8 cellular contexts compared by ENCODE assay signal in genomic region chr1:115643219-115643618, GRCh38. TPM values are rescaled to one million over a fixed set of nuclear protein-coding genes. Genes with fewer than 3 reads are reported as not detected.
DNase-seq lines count a peak whose midpoint lies in the region; ATAC-seq and TF ChIP-seq lines count a peak whose summit lies in the region.

No MANE protein-coding gene starts in this region.

- H3K9ac ChIP-seq in HUES48 (ENCODE audit: low read depth, low read length) (no peak overlapping the region), muscle layer of colon (ENCODE audit: low read length) (peak overlapping the region; percentile 56)

- no peaks in the 10 kb centered on the region for H3K36me3 ChIP-seq in HUES48 (ENCODE audit: control insufficient read depth, insufficient read depth, low read length)
- H3K36me3 ChIP-seq in muscle layer of colon (ENCODE audit: insufficient read depth, low read length), result no peaks in the 10 kb centered on the region

- intact Hi-C loops in MCF 10A (cut with micrococcal nuclease), result no loop called here

- H3K27me3 Mint-ChIP-seq in MCF 10A (ENCODE audit: insufficient read depth, unreplicated experiment), result peaks cover 7% of the 10 kb centered on the region

- POLR2A ChIA-PET in AG04449 (lab: Yijun Ruan, JAX) (interaction anchor here (1.2 kb wide), 1 partner anchor 28 kb away, joined by 3 read pairs; no protein-coding TSS in a partner anchor), MCF 10A (lab: Yijun Ruan, JAX) (interaction anchor here (0.5 to 3.0 kb wide), 17 partner anchors 10 to 1108 kb away, joined by 3 to 18 read pairs (median 4); no protein-coding TSS in a partner anchor)

- 0 out of 2 replicates have a peak, but pooled peaks cover 5% of the 10 kb centered on the region for H3K9me3 ChIP-seq in HUES48 (ENCODE audit: control insufficient read depth, insufficient read depth, low read length)
- H3K9me3 ChIP-seq in muscle layer of colon (ENCODE audit: low read length), result no peaks in the 10 kb centered on the region

- peaks cover 6% of the 10 kb centered on the region; the same call in 1 of the 2 replicates for H3K27me3 ChIP-seq in HUES48 (ENCODE audit: control insufficient read depth, insufficient read depth, low read length)
- no peaks in the 10 kb centered on the region for H3K27me3 ChIP-seq in muscle layer of colon (ENCODE audit: control insufficient read depth in 1 of 2, insufficient read depth in 2 of 2, low read length in 2 of 2)

- H3K9me3 Mint-ChIP-seq in MCF 10A (ENCODE audit: unreplicated experiment), result no peaks in the 10 kb centered on the region

- TSS peak; percentile 38 for BruUV-seq in MCF 10A (replicated peaks; lab: Mats Ljungman, UMichigan)

- H3K4me3 ChIP-seq in AG04449 (ENCODE audit: low read depth, low read length), result peak overlapping the region; percentile 79
- H3K4me3 ChIP-seq in HUES48 (ENCODE audit: low read depth, low read length), result peak overlapping the region; percentile 86
- peak overlapping the region in 1 of 2 donors; percentile 83 for H3K4me3 ChIP-seq in muscle layer of colon (ENCODE audit: low read depth in 1 of 2, low read length in 2 of 2)

- CTCF ChIA-PET in AG04449 (lab: Yijun Ruan, JAX) (interaction anchor here (0.8 to 2.5 kb wide), 6 partner anchors 8 to 530 kb away, joined by 3 to 17 read pairs (median 4); no protein-coding TSS in a partner anchor), MCF 10A (lab: Yijun Ruan, JAX) (interaction anchor here (0.5 to 4.5 kb wide), 13 partner anchors 14 to 585 kb away, joined by 3 to 25 read pairs (median 3); no protein-coding TSS in a partner anchor)

- H3K27ac ChIP-seq in HUES48 (ENCODE audit: low read depth, low read length), result no peak overlapping the region
- peak overlapping the region; percentile 80 for H3K27ac ChIP-seq in muscle layer of colon (ENCODE audit: low read depth, low read length)

- peaks cover 6% of the 10 kb centered on the region for H3K36me3 Mint-ChIP-seq in MCF 10A (ENCODE audit: insufficient read depth, unreplicated experiment)

- DNase-seq in AG04449 (ENCODE audit: low read depth, low spot score), result no peak
- DNase-seq in MCF 10A (ENCODE audit: unreplicated experiment), result no peak
- no peak for DNase-seq in stimulated activated CD4-positive, alpha-beta T cell treated with anti-CD3 and anti-CD28 coated beads, Interleukin-12 subunit alpha, Interleukin-12 subunit beta, amount 100 ng/mL, for 4 hours

- H3K4me1 ChIP-seq in HUES48 (ENCODE audit: control insufficient read depth, insufficient read depth, low read length), result peaks cover 28% of the 10 kb centered on the region
- H3K4me1 ChIP-seq in muscle layer of colon (ENCODE audit: insufficient read depth, low read length), result peaks cover 41% of the 10 kb centered on the region

- peak overlapping the region; percentile 68 for H3K4me3 Mint-ChIP-seq in MCF 10A (ENCODE audit: unreplicated experiment)

- peak overlapping the region; percentile 59 for H3K27ac Mint-ChIP-seq in MCF 10A (ENCODE audit: low read depth, unreplicated experiment)

- ATAC-seq in HG03108 (IDR thresholded peaks at IDR 0.05; ENCODE audit: unreplicated experiment) (no peak), GM19324 (IDR thresholded peaks at IDR 0.05; ENCODE audit: low FRiP score, unreplicated experiment) (no peak), GM18861 (IDR thresholded peaks at IDR 0.05; ENCODE audit: unreplicated experiment) (no peak)

- peaks cover 13% of the 10 kb centered on the region for H3K4me1 Mint-ChIP-seq in MCF 10A (ENCODE audit: insufficient read depth, unreplicated experiment)

- no peak for TF ChIP-seq CTCF in AG04449 (IDR thresholded peaks at IDR 0.05; ENCODE audit: insufficient read depth, low read length, missing control alignments)
- TF ChIP-seq CTCF in MCF 10A (IDR thresholded peaks at IDR 0.05; ENCODE audit: unreplicated experiment), result no peak

RNA-seq across cellular contexts. Expression of gene VANGL1, which starts 1.4 kb away (rescaled TPM):
- total RNA-seq in MCF 10A (2022), result 10.5 and 16.4 TPM in 2 replicates
